ENCODE assay signal across 13 cellular contexts in genomic region chr19:51341066-51341465, GRCh38. TPM values are rescaled to one million over a fixed set of nuclear protein-coding genes. Genes with fewer than 3 reads are reported as not detected.
DNase-seq lines count a peak whose midpoint lies in the region; ATAC-seq and TF ChIP-seq lines count a peak whose summit lies in the region.
"Had no signal": no experiment of that assay in that cellular context is flagged by ENCODE, and none has a peak within 500 bp of the region (broad histone marks: within the 10 kb centered on the region; RNA-seq: fewer than 3 reads in every experiment).

No MANE protein-coding gene starts in this region.

- WGBS in gastroesophageal sphincter (ENCODE audit: low coverage in 1 of 2), 2 donors: 92% methylated on average over 2 of the region's 18 CpGs; no CpG with 5 or more reads in 1 of the 2 donors

- intact Hi-C loops in activated CD4-positive, alpha-beta memory T cell treated with anti-CD3 and anti-CD28 coated beads for 36 hours (cut with micrococcal nuclease): no loop called here

- ATAC-seq in gastroesophageal sphincter (no peak), GM19397 (IDR thresholded peaks at IDR 0.05; ENCODE audit: unreplicated experiment) (no peak), HG03039 (IDR thresholded peaks at IDR 0.05; ENCODE audit: unreplicated experiment) (no peak)
- no peak for ATAC-seq in stimulated activated effector memory CD8-positive, alpha-beta T cell treated with anti-CD3 and anti-CD28 coated beads, Interleukin-12 subunit alpha, Interleukin-12 subunit beta, amount 100 ng/mL, for 72 hours

- peak overlapping the region; percentile 60 to 95 (median 87) for H3K27ac ChIP-seq in gastroesophageal sphincter

- POLR2A ChIA-PET in activated CD4-positive, alpha-beta memory T cell treated with anti-CD3 and anti-CD28 coated beads for 36 hours (lab: Charles Lee): interaction anchor here (0.9 to 1.8 kb wide), 2 partner anchors 14 to 19 kb away, joined by 3 to 9 read pairs; no protein-coding TSS in a partner anchor

- TF ChIP-seq POLR2A in gastroesophageal sphincter (IDR thresholded peaks at IDR 0.05): no peak

- TF ChIP-seq EP300 in gastroesophageal sphincter (IDR thresholded peaks at IDR 0.05): no peak

- H3K27ac Mint-ChIP-seq in activated T-cell treated with anti-CD3 and anti-CD28 coated beads, Interleukin-2, amount 50 U/mL, for 24 hours: no peak overlapping the region
- no peak overlapping the region for H3K27ac Mint-ChIP-seq in activated CD4-positive, alpha-beta memory T cell treated with anti-CD3 and anti-CD28 coated beads for 36 hours
- H3K27ac Mint-ChIP-seq in stimulated activated effector memory CD8-positive, alpha-beta T cell treated with anti-CD3 and anti-CD28 coated beads, Interleukin-12 subunit alpha, Interleukin-12 subunit beta, amount 100 ng/mL, for 72 hours: no peak overlapping the region

- peaks cover 16% of the 10 kb centered on the region for H3K4me1 Mint-ChIP-seq in activated T-cell treated with anti-CD3 and anti-CD28 coated beads, Interleukin-2, amount 50 U/mL, for 24 hours (ENCODE audit: low read depth)
- H3K4me1 Mint-ChIP-seq in activated CD4-positive, alpha-beta memory T cell treated with anti-CD3 and anti-CD28 coated beads for 36 hours (ENCODE audit: low read depth): peaks cover 15% of the 10 kb centered on the region
- peaks cover 37% of the 10 kb centered on the region for H3K4me1 Mint-ChIP-seq in stimulated activated effector memory CD8-positive, alpha-beta T cell treated with anti-CD3 and anti-CD28 coated beads, Interleukin-12 subunit alpha, Interleukin-12 subunit beta, amount 100 ng/mL, for 72 hours

- peaks cover 2% of the 10 kb centered on the region for H3K9me3 Mint-ChIP-seq in activated T-cell treated with anti-CD3 and anti-CD28 coated beads, Interleukin-2, amount 50 U/mL, for 24 hours
- no peaks in the 10 kb centered on the region for H3K9me3 Mint-ChIP-seq in activated CD4-positive, alpha-beta memory T cell treated with anti-CD3 and anti-CD28 coated beads for 36 hours
- H3K9me3 Mint-ChIP-seq in stimulated activated effector memory CD8-positive, alpha-beta T cell treated with anti-CD3 and anti-CD28 coated beads, Interleukin-12 subunit alpha, Interleukin-12 subunit beta, amount 100 ng/mL, for 72 hours: no peaks in the 10 kb centered on the region

- peaks cover 0 to 21% of the 10 kb centered on the region in 2 donors for H3K36me3 ChIP-seq in gastroesophageal sphincter
- H3K36me3 ChIP-seq: breast epithelium had no signal

- H3K4me3 Mint-ChIP-seq in activated T-cell treated with anti-CD3 and anti-CD28 coated beads, Interleukin-2, amount 50 U/mL, for 24 hours: peak overlapping the region; percentile 65
- peak overlapping the region; percentile 47 for H3K4me3 Mint-ChIP-seq in activated CD4-positive, alpha-beta memory T cell treated with anti-CD3 and anti-CD28 coated beads for 36 hours
- H3K4me3 Mint-ChIP-seq in stimulated activated effector memory CD8-positive, alpha-beta T cell treated with anti-CD3 and anti-CD28 coated beads, Interleukin-12 subunit alpha, Interleukin-12 subunit beta, amount 100 ng/mL, for 72 hours: peak overlapping the region; percentile 85

- H3K4me1 ChIP-seq in gastroesophageal sphincter: peaks cover 0 to 35% (median 7%) of the 10 kb centered on the region in 3 donors
- H3K4me1 ChIP-seq: breast epithelium had no signal

- no peaks in the 10 kb centered on the region for H3K9me3 ChIP-seq in gastroesophageal sphincter
- H3K9me3 ChIP-seq: breast epithelium had no signal

- CTCF ChIA-PET in activated CD4-positive, alpha-beta memory T cell treated with anti-CD3 and anti-CD28 coated beads for 36 hours (lab: Charles Lee): interaction anchor here (0.5 to 2.2 kb wide), 6 partner anchors 13 to 316 kb away, joined by 3 to 9 read pairs (median 4); partner anchors contain the start of gene NKG7

- H3K4me3 ChIP-seq in gastroesophageal sphincter: no peak overlapping the region

- no peak for DNase-seq in activated T-cell treated with anti-CD3 and anti-CD28 coated beads, Interleukin-2, amount 50 U/mL, for 24 hours
- DNase-seq in activated T-cell treated with anti-CD3 and anti-CD28 coated beads for 4 hours: no peak
- DNase-seq in activated CD4-positive, alpha-beta memory T cell treated with anti-CD3 and anti-CD28 coated beads for 36 hours: no peak
- DNase-seq in stimulated activated effector memory CD8-positive, alpha-beta T cell treated with anti-CD3 and anti-CD28 coated beads, Interleukin-12 subunit alpha, Interleukin-12 subunit beta, amount 100 ng/mL, for 72 hours (ENCODE audit: low spot score in 2 of 2): no peak
- DNase-seq in GM03348 (ENCODE audit: low spot score): no peak
- DNase-seq: islet precursor cell, NCI-H187 treated with DMSO at 0.1 percent for 48 hours had no signal

- peaks cover 16% of the 10 kb centered on the region for H3K36me3 Mint-ChIP-seq in activated T-cell treated with anti-CD3 and anti-CD28 coated beads, Interleukin-2, amount 50 U/mL, for 24 hours (ENCODE audit: low read depth)
- peaks cover 6% of the 10 kb centered on the region for H3K36me3 Mint-ChIP-seq in activated CD4-positive, alpha-beta memory T cell treated with anti-CD3 and anti-CD28 coated beads for 36 hours
- H3K36me3 Mint-ChIP-seq in stimulated activated effector memory CD8-positive, alpha-beta T cell treated with anti-CD3 and anti-CD28 coated beads, Interleukin-12 subunit alpha, Interleukin-12 subunit beta, amount 100 ng/mL, for 72 hours: peaks cover 21% of the 10 kb centered on the region

- H3K27me3 ChIP-seq in gastroesophageal sphincter: no peaks in the 10 kb centered on the region
- H3K27me3 ChIP-seq: breast epithelium had no signal

- TF ChIP-seq CTCF in gastroesophageal sphincter (IDR thresholded peaks at IDR 0.05): no peak

- peaks cover 3% of the 10 kb centered on the region for H3K27me3 Mint-ChIP-seq in activated T-cell treated with anti-CD3 and anti-CD28 coated beads, Interleukin-2, amount 50 U/mL, for 24 hours
- H3K27me3 Mint-ChIP-seq in activated CD4-positive, alpha-beta memory T cell treated with anti-CD3 and anti-CD28 coated beads for 36 hours: no peaks in the 10 kb centered on the region

RNA-seq across cellular contexts. Expression of gene VSIG10L, which starts 0.9 kb away (rescaled TPM):
- 1 to 10 TPM; 3.2 to 3.5 TPM for total RNA-seq in activated CD4-positive, alpha-beta memory T cell treated with anti-CD3 and anti-CD28 coated beads for 36 hours
- 1 to 10 TPM; 1.5 to 3.6 (median 2.5) TPM for total RNA-seq in gastroesophageal sphincter

RNA-seq across cellular contexts. Expression of gene ETFB, which starts 25.1 kb away (rescaled TPM):
- total RNA-seq in activated CD4-positive, alpha-beta memory T cell treated with anti-CD3 and anti-CD28 coated beads for 36 hours: 100 to 1,000 TPM; 190 to 193 TPM
- 100 to 1,000 TPM in 2 of 4 donors, 10 to 100 TPM in 2; 96.2 to 136 (median 103) TPM for total RNA-seq in gastroesophageal sphincter

RNA-seq across cellular contexts. Expression of gene CLDND2, which starts 27.7 kb away (rescaled TPM):
- 1 to 10 TPM; 2.8 to 4.8 TPM for total RNA-seq in activated CD4-positive, alpha-beta memory T cell treated with anti-CD3 and anti-CD28 coated beads for 36 hours
- total RNA-seq in gastroesophageal sphincter: not detected
- total RNA-seq: breast epithelium, G401, omental fat pad had no signal

RNA-seq across cellular contexts. Expression of gene IGLON5, which starts 29.6 kb away (rescaled TPM):
- total RNA-seq in activated CD4-positive, alpha-beta memory T cell treated with anti-CD3 and anti-CD28 coated beads for 36 hours: under 1 TPM; 0.07 to 0.24 TPM
- not detected for total RNA-seq in gastroesophageal sphincter
- total RNA-seq: G401 had no signal

RNA-seq across cellular contexts. Expression of gene NKG7, which starts 31.4 kb away (rescaled TPM):
- total RNA-seq in activated CD4-positive, alpha-beta memory T cell treated with anti-CD3 and anti-CD28 coated beads for 36 hours: 100 to 1,000 TPM; 140 to 149 TPM
- 1 to 10 TPM in 1 of 4 donors, under 1 TPM in 2, not detected in 1; 0.58 to 2.0 (median 0.67) TPM for total RNA-seq in gastroesophageal sphincter
- total RNA-seq: G401 had no signal
